In the genomic region with DNA sequence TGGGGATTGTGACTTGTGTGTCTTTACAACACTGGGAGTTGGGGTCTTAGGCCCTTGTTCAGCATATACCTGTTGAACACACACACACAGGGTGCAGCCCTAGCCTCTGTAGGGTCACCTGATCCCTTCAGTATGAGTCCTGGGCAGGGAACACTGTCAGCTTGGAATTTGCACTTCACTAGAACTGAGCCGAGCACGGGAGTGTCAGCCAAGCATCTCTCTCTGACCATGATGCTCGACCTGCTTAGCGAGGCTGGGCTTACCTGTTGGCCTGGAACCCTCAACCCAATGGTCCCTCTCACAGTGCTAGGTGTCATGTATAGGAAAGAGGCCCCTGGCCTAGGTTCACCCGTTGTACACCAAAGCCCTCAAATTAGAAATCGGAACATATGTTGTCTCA, we compare ENCODE assay signal across 18 cellular contexts.
DNase-seq lines count a peak whose midpoint lies in the region; ATAC-seq, FAIRE-seq and TF ChIP-seq lines count a peak whose summit lies in the region.
"Had no signal": no experiment of that assay in that cellular context is flagged by ENCODE, and none has a peak within 500 bp of the region (broad histone marks: within the 10 kb centered on the region; RNA-seq: fewer than 3 reads in every experiment).

No MANE protein-coding gene starts in this region.

- intact Hi-C loops in IMR-90 (cut with micrococcal nuclease) = no loop called here

- H3K36me3 Mint-ChIP-seq in stimulated activated effector memory CD8-positive, alpha-beta T cell treated with anti-CD3 and anti-CD28 coated beads, Interleukin-12 subunit alpha, Interleukin-12 subunit beta, amount 100 ng/mL, for 72 hours = no peaks in the 10 kb centered on the region
- H3K36me3 Mint-ChIP-seq: CD4-positive, alpha-beta memory T cell had no signal

- no peak overlapping the region for H3K4ac ChIP-seq in IMR-90 (ENCODE audit: low read depth, low read length)

- H3K27me3 ChIP-seq in IMR-90 (ENCODE audit: control insufficient read depth, insufficient read depth, low read length) = no peaks in the 10 kb centered on the region
- no peaks in the 10 kb centered on the region for H3K27me3 ChIP-seq in bronchial epithelial cell (ENCODE audit: control insufficient read depth, insufficient read depth, low read length)

- dilution Hi-C loops in IMR-90 (cut with HindIII; ENCODE audit: low sequenced_read_pairs, unreplicated experiment) = no loop called here

- BruUV-seq in IMR-90 (replicated peaks; lab: Mats Ljungman, UMichigan) = no TSS peak

- H3K4me2 ChIP-seq in IMR-90 (ENCODE audit: low read depth, low read length) = no peak overlapping the region
- H3K4me2 ChIP-seq: GM23338 had no signal

- no peak overlapping the region for H3K27ac Mint-ChIP-seq in stimulated activated effector memory CD8-positive, alpha-beta T cell treated with anti-CD3 and anti-CD28 coated beads, Interleukin-12 subunit alpha, Interleukin-12 subunit beta, amount 100 ng/mL, for 72 hours
- H3K27ac Mint-ChIP-seq: CD4-positive, alpha-beta memory T cell; GM23338; H9 had no signal

- no peak for TF ChIP-seq RAD21 in IMR-90 (IDR thresholded peaks at IDR 0.05; ENCODE audit: low read length)

- TF ChIP-seq POLR2A in GM12892 (IDR thresholded peaks at IDR 0.05; ENCODE audit: low read depth, low read length) (no peak), IMR-90 (IDR thresholded peaks at IDR 0.05; ENCODE audit: low read depth, low read length) (no peak)

- H3K9ac ChIP-seq in IMR-90 (ENCODE audit: low read depth, low read length) = no peak overlapping the region

- H3K4me1 Mint-ChIP-seq in stimulated activated effector memory CD8-positive, alpha-beta T cell treated with anti-CD3 and anti-CD28 coated beads, Interleukin-12 subunit alpha, Interleukin-12 subunit beta, amount 100 ng/mL, for 72 hours = no peaks in the 10 kb centered on the region
- H3K4me1 Mint-ChIP-seq: CD4-positive, alpha-beta memory T cell; GM23338; H9 had no signal

- no peak overlapping the region for H2BK120ac ChIP-seq in IMR-90 (ENCODE audit: low read depth, low read length)

- no peak overlapping the region for H3K23ac ChIP-seq in IMR-90 (ENCODE audit: low read depth, low read length)

- H2AFZ ChIP-seq in IMR-90 (replicated peaks; ENCODE audit: low read length, poor library complexity) = no peak overlapping the region
- H2AFZ ChIP-seq: GM23338 had no signal

- no peak overlapping the region for H4K91ac ChIP-seq in IMR-90 (ENCODE audit: insufficient read depth, low read depth, low read length)

- H3K4me3 ChIP-seq in IMR-90 (ENCODE audit: insufficient read depth, low read depth, low read length) = no peak overlapping the region
- no peak overlapping the region for H3K4me3 ChIP-seq in bronchial epithelial cell (ENCODE audit: low read depth, low read length)
- H3K4me3 ChIP-seq: GM12878, GM23338 had no signal

- H3K36me3 ChIP-seq in IMR-90 (ENCODE audit: control insufficient read depth, insufficient read depth, low read length) (no peaks in the 10 kb centered on the region), bronchial epithelial cell (ENCODE audit: control insufficient read depth, insufficient read depth, low read length) (no peaks in the 10 kb centered on the region)

- H4K8ac ChIP-seq in IMR-90 (ENCODE audit: low read depth in 2 of 2, low read length in 2 of 2) = no peak overlapping the region

- DNase-seq in GM12892 (ENCODE audit: insufficient read length) (no peak), IMR-90 (no peak), bronchial epithelial cell (ENCODE audit: low read depth) (no peak), islet precursor cell (no peak)
- no peak for DNase-seq in stimulated activated effector memory CD8-positive, alpha-beta T cell treated with anti-CD3 and anti-CD28 coated beads, Interleukin-12 subunit alpha, Interleukin-12 subunit beta, amount 100 ng/mL, for 72 hours (ENCODE audit: low spot score in 2 of 2)
- DNase-seq: C1 segment of cervical spinal cord; Calu3; CD4-positive, alpha-beta memory T cell; COR-L47; DMS53; DND-41; GDM1; H9 had no signal

- peak overlapping the region; percentile 37 for H2AK9ac ChIP-seq in IMR-90 (replicated peaks; ENCODE audit: low read depth, low read length, poor library complexity)

- no peaks in the 10 kb centered on the region for H3K79me1 ChIP-seq in IMR-90 (ENCODE audit: low read depth in 1 of 2, low read length in 2 of 2)

- no peak overlapping the region for H2AK5ac ChIP-seq in IMR-90 (ENCODE audit: low read depth, low read length)

- 100% methylated on average over 2 of the region's 6 CpGs; no CpG with 5 or more reads in 1 of the 2 experiments for WGBS in IMR-90 (ENCODE audit: extremely low coverage in 2 of 2, insufficient read length in 1 of 2), 2 experiments

- H3K4me1 ChIP-seq in IMR-90 (ENCODE audit: control insufficient read depth, insufficient read depth, low read length) = no peaks in the 10 kb centered on the region

- H2BK20ac ChIP-seq in IMR-90 (ENCODE audit: low read depth, low read length) = no peak overlapping the region

- no peak overlapping the region for H3K18ac ChIP-seq in IMR-90 (ENCODE audit: low read depth, low read length)

- no peak overlapping the region for H2BK15ac ChIP-seq in IMR-90 (ENCODE audit: low read depth, low read length)

- no peaks in the 10 kb centered on the region for H3K9me1 ChIP-seq in IMR-90 (ENCODE audit: insufficient read depth, low read length)

- FAIRE-seq in GM12892 (lab: Jason Lieb, UNC) (peak; percentile 42), bronchial epithelial cell (lab: Jason Lieb, UNC) (peak; percentile 7)
- FAIRE-seq: GM12878 had no signal

- no peak overlapping the region for H3K4me3 Mint-ChIP-seq in stimulated activated effector memory CD8-positive, alpha-beta T cell treated with anti-CD3 and anti-CD28 coated beads, Interleukin-12 subunit alpha, Interleukin-12 subunit beta, amount 100 ng/mL, for 72 hours
- H3K4me3 Mint-ChIP-seq: CD4-positive, alpha-beta memory T cell; GM23338; H9 had no signal

- H3K9me3 ChIP-seq in IMR-90 (ENCODE audit: control insufficient read depth, insufficient read depth, low read length) = no peaks in the 10 kb centered on the region

- CTCF ChIA-PET in IMR-90 (lab: Yijun Ruan, JAX) = no interaction called here

- no peak overlapping the region for H4K5ac ChIP-seq in IMR-90 (ENCODE audit: low read depth, low read length)

- ATAC-seq in IMR-90 (ENCODE audit: low read depth) (no peak), HG03175 (IDR thresholded peaks at IDR 0.05; ENCODE audit: unreplicated experiment) (no peak), GM21390 (IDR thresholded peaks at IDR 0.05; ENCODE audit: unreplicated experiment) (no peak), SK-N-SH treated with all-trans-retinoic acid at 6 μM for 48 hours (no peak)
- ATAC-seq in stimulated activated effector memory CD8-positive, alpha-beta T cell treated with anti-CD3 and anti-CD28 coated beads, Interleukin-12 subunit alpha, Interleukin-12 subunit beta, amount 100 ng/mL, for 72 hours = peak; percentile 24
- ATAC-seq: GM12878, GM23338 had no signal

- no peak overlapping the region for H3K27ac ChIP-seq in IMR-90 (ENCODE audit: insufficient read depth, low read length)

- no peak overlapping the region for H2BK5ac ChIP-seq in IMR-90 (ENCODE audit: low read depth, low read length, poor library complexity, severe bottlenecking)

- POLR2A ChIA-PET in IMR-90 (lab: Charles Lee; ENCODE audit: unreplicated experiment) = no interaction called here

- in situ Hi-C loops in IMR-90 (cut with MboI; ENCODE audit: low sequenced_read_pairs) = no loop called here

- H3K14ac ChIP-seq in IMR-90 (replicated peaks; ENCODE audit: low read depth, low read length) = no peak overlapping the region

- H3K56ac ChIP-seq in IMR-90 (ENCODE audit: extremely low read depth, insufficient read depth, low read length) = no peak overlapping the region

- H3K9me3 Mint-ChIP-seq in stimulated activated effector memory CD8-positive, alpha-beta T cell treated with anti-CD3 and anti-CD28 coated beads, Interleukin-12 subunit alpha, Interleukin-12 subunit beta, amount 100 ng/mL, for 72 hours = peaks cover 14% of the 10 kb centered on the region
- H3K9me3 Mint-ChIP-seq: GM23338, H9 had no signal

- TF ChIP-seq CTCF in IMR-90 (conservative IDR thresholded peaks at IDR 0.05; ENCODE audit: low read depth, low read length) (no peak), bronchial epithelial cell (IDR thresholded peaks at IDR 0.05; ENCODE audit: insufficient read depth, low read length, severe bottlenecking) (no peak)

- no peaks in the 10 kb centered on the region for H4K20me1 ChIP-seq in IMR-90 (ENCODE audit: insufficient read depth, low read length)

TF ChIP-seq in IMR-90, 13 proteins besides CTCF, POLR2A, EP300 and RAD21 (continues in another document):
- TF ChIP-seq MXI1 (IDR thresholded peaks at IDR 0.05; ENCODE audit: borderline replicate concordance, low read depth, low read length) = no peak
- no peak for TF ChIP-seq NFE2L2 (IDR thresholded peaks at IDR 0.05; ENCODE audit: low read depth, low read length)
- TF ChIP-seq, protein P1, sequence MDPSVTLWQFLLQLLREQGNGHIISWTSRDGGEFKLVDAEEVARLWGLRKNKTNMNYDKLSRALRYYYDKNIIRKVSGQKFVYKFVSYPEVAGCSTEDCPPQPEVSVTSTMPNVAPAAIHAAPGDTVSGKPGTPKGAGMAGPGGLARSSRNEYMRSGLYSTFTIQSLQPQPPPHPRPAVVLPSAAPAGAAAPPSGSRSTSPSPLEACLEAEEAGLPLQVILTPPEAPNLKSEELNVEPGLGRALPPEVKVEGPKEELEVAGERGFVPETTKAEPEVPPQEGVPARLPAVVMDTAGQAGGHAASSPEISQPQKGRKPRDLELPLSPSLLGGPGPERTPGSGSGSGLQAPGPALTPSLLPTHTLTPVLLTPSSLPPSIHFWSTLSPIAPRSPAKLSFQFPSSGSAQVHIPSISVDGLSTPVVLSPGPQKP (IDR thresholded peaks at IDR 0.05; ENCODE audit: borderline replicate concordance, low read depth, low read length) = no peak
- TF ChIP-seq RCOR1 (IDR thresholded peaks at IDR 0.05; ENCODE audit: insufficient replicate concordance, low read length) = no peak
- no peak for TF ChIP-seq MAZ (IDR thresholded peaks at IDR 0.05; ENCODE audit: borderline replicate concordance, low read depth, low read length)

TF ChIP-seq in SK-N-SH treated with all-trans-retinoic acid at 6 μM for 48 hours, 23 proteins besides CTCF, POLR2A, EP300 and RAD21 (continues in another document):
- no peak for TF ChIP-seq TOX (CRISPR knock-in tag; IDR thresholded peaks at IDR 0.05; ENCODE audit: borderline replicate concordance)
- no peak for TF ChIP-seq OSR1 (CRISPR knock-in tag; IDR thresholded peaks at IDR 0.05)
- TF ChIP-seq, protein P2, sequence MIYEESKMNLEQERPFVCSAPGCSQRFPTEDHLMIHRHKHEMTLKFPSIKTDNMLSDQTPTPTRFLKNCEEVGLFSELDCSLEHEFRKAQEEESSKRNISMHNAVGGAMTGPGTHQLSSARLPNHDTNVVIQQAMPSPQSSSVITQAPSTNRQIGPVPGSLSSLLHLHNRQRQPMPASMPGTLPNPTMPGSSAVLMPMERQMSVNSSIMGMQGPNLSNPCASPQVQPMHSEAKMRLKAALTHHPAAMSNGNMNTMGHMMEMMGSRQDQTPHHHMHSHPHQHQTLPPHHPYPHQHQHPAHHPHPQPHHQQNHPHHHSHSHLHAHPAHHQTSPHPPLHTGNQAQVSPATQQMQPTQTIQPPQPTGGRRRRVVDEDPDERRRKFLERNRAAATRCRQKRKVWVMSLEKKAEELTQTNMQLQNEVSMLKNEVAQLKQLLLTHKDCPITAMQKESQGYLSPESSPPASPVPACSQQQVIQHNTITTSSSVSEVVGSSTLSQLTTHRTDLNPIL (CRISPR knock-in tag; IDR thresholded peaks at IDR 0.05; ENCODE audit: low read depth) = no peak
- TF ChIP-seq SNAI2 (CRISPR knock-in tag; IDR thresholded peaks at IDR 0.05) = no peak
